In the genomic region with DNA sequence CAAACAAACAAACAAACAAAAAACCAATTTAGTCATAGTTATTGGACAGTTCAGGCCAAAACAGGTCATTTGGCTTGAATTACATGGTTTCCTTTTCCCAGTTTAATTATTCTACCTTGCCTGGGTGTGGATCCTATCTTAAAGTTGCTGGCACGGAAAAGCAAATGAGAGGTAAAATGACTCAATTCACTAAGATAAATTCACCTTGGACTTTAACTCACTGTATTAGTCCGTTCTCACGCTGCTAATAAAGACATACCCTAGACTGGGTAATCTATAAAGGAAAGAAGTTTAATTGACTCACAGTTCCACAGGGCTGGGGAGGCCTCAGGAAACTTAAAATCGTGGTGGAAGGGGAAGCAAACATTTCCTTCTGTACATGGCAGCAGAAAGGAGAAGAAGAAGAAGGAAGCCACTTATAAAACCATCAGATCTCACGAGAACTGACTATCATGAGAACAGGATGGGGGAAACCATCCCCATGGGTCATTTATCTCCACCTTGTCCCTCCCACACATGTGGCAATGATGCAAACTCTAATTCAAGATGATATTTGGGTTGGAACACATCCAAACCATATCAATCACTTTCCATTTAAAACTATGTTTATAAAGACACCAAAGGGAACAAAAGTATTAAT, we compare ENCODE assay signal across 19 cellular contexts. TPM values are rescaled to one million over a fixed set of nuclear protein-coding genes. Genes with fewer than 3 reads are reported as not detected.
DNase-seq lines count a peak whose midpoint lies in the region; ATAC-seq, FAIRE-seq and TF ChIP-seq lines count a peak whose summit lies in the region.
"Had no signal": no experiment of that assay in that cellular context is flagged by ENCODE, and none has a peak within 500 bp of the region (broad histone marks: within the 10 kb centered on the region; RNA-seq: fewer than 3 reads in every experiment).

No MANE protein-coding gene starts in this region.

- DNase-seq in GDM1 (lab: John Stamatoyannopoulos, UW) (peak; percentile 21), KBM-7 (peak; percentile 81), NCI-H69 (lab: John Stamatoyannopoulos, UW) (peak; percentile 73), bronchial epithelial cell (ENCODE audit: low read depth) (no peak), NCI-H187 (lab: John Stamatoyannopoulos, UW) (no peak)
- DNase-seq in central memory CD4-positive, alpha-beta T cell = no peak
- DNase-seq: C1 segment of cervical spinal cord, GOT3, NCI-H1694 treated with DMSO at 0.1 percent for 48 hours, NCI-H2107, NCI-H2227 treated with DMSO at 0.1 percent for 48 hours, NCI-H510A treated with DMSO at 0.1 percent for 48 hours, NCI-H82, SHP77 had no signal

- no peak for ATAC-seq in HG02623 (IDR thresholded peaks at IDR 0.05; ENCODE audit: unreplicated experiment)
- ATAC-seq: HCT116, SK-N-SH treated with all-trans-retinoic acid at 6 μM for 48 hours had no signal

- H3K36me3 ChIP-seq in bronchial epithelial cell (ENCODE audit: control insufficient read depth, insufficient read depth, low read length) = no peaks in the 10 kb centered on the region

- peak; percentile 13 for FAIRE-seq in bronchial epithelial cell (lab: Jason Lieb, UNC)
- FAIRE-seq: D721Med, HepG2 had no signal

- no peak for TF ChIP-seq CTCF in bronchial epithelial cell (IDR thresholded peaks at IDR 0.05; ENCODE audit: insufficient read depth, low read length, severe bottlenecking)

- in situ Hi-C loops in KBM-7 (cut with MboI; ENCODE audit: low pct_unique_long_range_greater_than_20kb, low sequenced_read_pairs) = loop anchor here (25.0 kb wide), 1 partner anchor 403 kb away; no protein-coding TSS in a partner anchor

- H3K27me3 ChIP-seq in bronchial epithelial cell (ENCODE audit: control insufficient read depth, insufficient read depth, low read length) = no peaks in the 10 kb centered on the region

- no peak overlapping the region for H3K4me3 ChIP-seq in bronchial epithelial cell (ENCODE audit: low read depth, low read length)

RNA-seq across cellular contexts. Expression of gene TRAPPC8, which starts 22.5 kb away (rescaled TPM):
- total RNA-seq in bronchial epithelial cell = 37.4 and 37.9 TPM in 2 replicates

RNA-seq across cellular contexts. Expression of gene RNF125, which starts 53.2 kb away (rescaled TPM):
- 0.90 and 1.3 TPM in 2 replicates for total RNA-seq in bronchial epithelial cell

Comparison
In these comparisons a context has a peak if more than half of its experiments do, and no peak if none do; other contexts are left out.
1. DNase-seq: peak in GDM1 (single experiment), KBM-7 (single experiment) and NCI-H69 (single experiment); none in bronchial epithelial cell (single experiment), NCI-H187 (0 of 2) and central memory CD4-positive, alpha-beta T cell (single experiment).